In the genomic region with DNA sequence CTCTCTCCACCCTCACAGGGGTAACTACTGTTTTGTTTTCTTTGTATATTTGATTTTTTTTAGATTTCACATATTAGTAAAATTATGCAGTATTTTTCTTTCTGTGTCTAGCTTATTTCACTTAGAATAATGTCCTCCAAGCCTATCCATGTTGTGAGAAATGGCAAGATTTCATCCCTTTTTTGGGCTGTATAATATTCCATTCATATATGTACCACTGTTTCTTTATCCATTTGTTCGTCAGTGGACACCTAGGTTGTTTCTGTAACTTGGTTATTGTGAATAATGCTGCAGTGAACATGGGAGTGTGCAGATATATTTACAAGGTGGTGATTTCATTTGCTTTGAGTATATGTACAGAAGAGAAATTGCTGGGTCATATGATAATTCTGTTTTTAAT, we compare ENCODE assay signal across 5 cellular contexts.
A peak's percentile ranks its signal among the peaks of the same experiment; 100 is the strongest.
TF ChIP-seq lines count a peak whose summit lies in the region.

No MANE protein-coding gene starts in this region.

TF ChIP-seq in SK-N-SH treated with all-trans-retinoic acid at 6 μM for 48 hours, 23 proteins besides CTCF, POLR2A, EP300 and RAD21:
- TF ChIP-seq ZNF8 (CRISPR knock-in tag; IDR thresholded peaks at IDR 0.05): peak; percentile 88
- TF ChIP-seq CSRNP3 (CRISPR knock-in tag; IDR thresholded peaks at IDR 0.05): no peak

TF ChIP-seq in SK-N-SH, 30 proteins besides CTCF, POLR2A, EP300 and RAD21 (continues in another document):
- no peak for TF ChIP-seq RXRA (IDR thresholded peaks at IDR 0.05; ENCODE audit: borderline replicate concordance, low read depth)
- no peak for TF ChIP-seq JUND (IDR thresholded peaks at IDR 0.05)
- no peak for TF ChIP-seq EZH2phosphoT487 (IDR thresholded peaks at IDR 0.05; ENCODE audit: borderline replicate concordance, low read depth)
- TF ChIP-seq GATA2 (CRISPR knock-in tag; IDR thresholded peaks at IDR 0.05): no peak
- TF ChIP-seq NRF1 (IDR thresholded peaks at IDR 0.05; ENCODE audit: low read depth, low read length): no peak
- TF ChIP-seq YY1 (IDR thresholded peaks at IDR 0.05; ENCODE audit: low read depth): no peak
- TF ChIP-seq MXI1 (IDR thresholded peaks at IDR 0.05; ENCODE audit: low read depth, low read length): no peak
- no peak for TF ChIP-seq GABPA (IDR thresholded peaks at IDR 0.05; ENCODE audit: low read depth)
- no peak for TF ChIP-seq TEAD4 (IDR thresholded peaks at IDR 0.05; ENCODE audit: borderline replicate concordance, insufficient read depth)
- TF ChIP-seq REST (IDR thresholded peaks at IDR 0.05; ENCODE audit: low read depth, low read length): no peak
- TF ChIP-seq SMC3 (IDR thresholded peaks at IDR 0.05; ENCODE audit: low read depth, low read length): no peak
- TF ChIP-seq MAX (IDR thresholded peaks at IDR 0.05; ENCODE audit: low read depth): no peak
- no peak for TF ChIP-seq SIN3A (IDR thresholded peaks at IDR 0.05; ENCODE audit: borderline replicate concordance, low read depth, low read length)

TF ChIP-seq in HEK293, 187 proteins besides CTCF, POLR2A, EP300 and RAD21:
- TF ChIP-seq ZNF146 (tag by site-specific recombination; IDR thresholded peaks at IDR 0.05): peak; percentile 87
- TF ChIP-seq ZNF501 (tag by site-specific recombination; IDR thresholded peaks at IDR 0.05): no peak

TF ChIP-seq in K562, 482 proteins besides CTCF, POLR2A, EP300 and RAD21:
- TF ChIP-seq ZNF146 (CRISPR knock-in tag; IDR thresholded peaks at IDR 0.05; ENCODE audit: unreplicated experiment) (peak; percentile 45), GATAD2A (IDR thresholded peaks at IDR 0.05) (no peak), RBM25 (IDR thresholded peaks at IDR 0.05; ENCODE audit: low read depth, low read length, severe bottlenecking) (peak; percentile 46), PHB (CRISPR knock-in tag; IDR thresholded peaks at IDR 0.05) (no peak)

TF ChIP-seq in H1, 55 proteins besides CTCF, POLR2A, EP300 and RAD21:
- no peak for TF ChIP-seq RBBP5 (IDR thresholded peaks at IDR 0.05; ENCODE audit: borderline replicate concordance, low read depth, low read length)
- no peak for TF ChIP-seq RNF2 (IDR thresholded peaks at IDR 0.05; ENCODE audit: borderline replicate concordance, low read depth, low read length, missing control alignments, poor library complexity, severe bottlenecking)
- peak; percentile 25; the same call in 1 of the 2 replicates for TF ChIP-seq KDM1A (IDR thresholded peaks at IDR 0.05; ENCODE audit: borderline replicate concordance, low read length)
